Comparison of ENCODE assay signal across 1 cellular context in the genomic region with DNA sequence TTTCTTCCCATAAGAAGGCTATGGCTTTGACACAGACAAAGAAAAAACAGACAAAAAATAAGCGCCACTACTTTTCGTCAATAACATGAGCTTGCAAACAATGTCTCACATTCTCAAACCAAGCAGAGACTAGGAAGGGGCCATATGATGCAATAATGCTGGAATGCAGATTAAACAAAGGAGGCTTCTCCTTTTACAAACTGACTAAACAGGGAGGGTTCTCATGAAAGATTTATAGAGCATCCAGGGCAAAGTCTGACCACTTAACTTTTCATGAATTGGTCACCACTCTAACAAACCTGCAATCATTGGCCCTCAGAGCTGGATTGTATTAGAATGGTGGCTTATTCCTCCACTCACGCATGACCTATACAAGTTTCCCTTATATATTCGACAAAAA.
TF ChIP-seq lines count a peak whose summit lies in the region.

No MANE protein-coding gene starts in this region.

TF ChIP-seq in GM23338, 12 proteins besides CTCF, POLR2A, EP300 and RAD21 (continued from another document):
- TF ChIP-seq ZNF462 (CRISPR knock-in tag; IDR thresholded peaks at IDR 0.05) (peak; percentile 29; the same call in 1 of the 2 replicates), ZNF114 (CRISPR knock-in tag; IDR thresholded peaks at IDR 0.05) (no peak), CREB1 (CRISPR knock-in tag; IDR thresholded peaks at IDR 0.05; ENCODE audit: low read depth) (0 out of 2 replicates have a peak, but pooled peaks have one; percentile 10), JUNB (IDR thresholded peaks at IDR 0.05; ENCODE audit: unreplicated experiment) (no peak), EZH2phosphoT487 (IDR thresholded peaks at IDR 0.05; ENCODE audit: unreplicated experiment) (no peak), EZH2 (IDR thresholded peaks at IDR 0.05; ENCODE audit: low read depth, unreplicated experiment) (no peak)
- TF ChIP-seq, protein P1, sequence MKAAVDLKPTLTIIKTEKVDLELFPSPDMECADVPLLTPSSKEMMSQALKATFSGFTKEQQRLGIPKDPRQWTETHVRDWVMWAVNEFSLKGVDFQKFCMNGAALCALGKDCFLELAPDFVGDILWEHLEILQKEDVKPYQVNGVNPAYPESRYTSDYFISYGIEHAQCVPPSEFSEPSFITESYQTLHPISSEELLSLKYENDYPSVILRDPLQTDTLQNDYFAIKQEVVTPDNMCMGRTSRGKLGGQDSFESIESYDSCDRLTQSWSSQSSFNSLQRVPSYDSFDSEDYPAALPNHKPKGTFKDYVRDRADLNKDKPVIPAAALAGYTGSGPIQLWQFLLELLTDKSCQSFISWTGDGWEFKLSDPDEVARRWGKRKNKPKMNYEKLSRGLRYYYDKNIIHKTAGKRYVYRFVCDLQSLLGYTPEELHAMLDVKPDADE (IDR thresholded peaks at IDR 0.05), result no peak
TF ChIP-seq in GM23338: peak in this region for 2.
